ENCODE assay signal across 10 cellular contexts in the genomic region with DNA sequence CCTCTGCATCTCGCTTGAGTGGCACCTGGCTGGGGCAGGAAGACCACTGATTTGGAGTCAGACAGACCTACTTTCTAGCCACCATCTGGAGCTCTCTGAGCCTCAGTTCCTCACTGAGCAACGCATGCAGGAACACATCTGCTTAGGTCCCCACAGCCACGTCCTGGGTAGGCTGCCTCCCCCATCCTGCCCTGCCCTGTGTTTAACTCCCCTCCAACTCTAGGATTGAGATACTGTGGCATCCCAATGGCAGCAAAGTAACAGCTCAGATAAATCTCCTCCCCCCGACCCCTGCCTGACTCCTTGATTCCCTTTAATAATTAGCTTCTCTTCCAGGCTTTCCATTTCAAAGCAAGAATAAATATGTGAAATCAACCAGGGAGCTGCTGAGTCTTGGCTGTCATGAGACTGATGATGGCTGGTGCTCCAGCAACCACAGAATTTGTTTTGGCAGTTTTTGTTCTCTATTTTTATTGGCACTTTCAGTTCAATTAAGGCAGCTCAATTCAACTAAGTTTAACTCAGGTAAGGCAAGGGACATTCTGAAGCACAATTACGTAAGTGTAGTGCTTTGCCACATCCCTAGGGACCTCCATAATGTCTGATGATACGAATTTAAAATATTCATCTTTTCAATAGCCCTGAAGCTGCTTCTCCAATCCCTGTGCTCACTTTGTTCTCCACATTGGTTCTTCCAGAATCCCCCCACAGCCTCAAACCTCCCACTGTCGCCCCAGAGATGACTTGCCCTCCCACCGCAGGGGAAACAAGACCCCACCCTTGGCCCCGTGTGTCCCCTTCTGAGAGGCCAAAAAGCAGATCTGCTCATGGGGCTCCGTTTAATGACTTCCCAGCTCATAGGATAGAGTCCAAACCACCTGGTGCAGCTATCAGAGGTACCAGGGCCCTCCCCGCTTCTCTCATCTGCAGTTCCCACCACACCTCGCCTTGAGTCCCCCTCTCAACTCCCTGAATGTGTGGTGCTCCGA. TPM values are rescaled to one million over a fixed set of nuclear protein-coding genes. Genes with fewer than 3 reads are reported as not detected.
DNase-seq lines count a peak whose midpoint lies in the region; ATAC-seq and TF ChIP-seq lines count a peak whose summit lies in the region.
"Had no signal": no experiment of that assay in that cellular context is flagged by ENCODE, and none has a peak within 500 bp of the region (broad histone marks: within the 10 kb centered on the region; RNA-seq: fewer than 3 reads in every experiment).

No MANE protein-coding gene starts in this region.

- DNase-seq in GM06990 (ENCODE audit: extremely low read depth, insufficient read length) (peak; percentile 74), astrocyte of the hippocampus (ENCODE audit: low read depth, low spot score) (peak; percentile 81), NCI-H2196 (lab: John Stamatoyannopoulos, UW; ENCODE audit: unreplicated experiment) (no peak), A172 (ENCODE audit: low spot score) (no peak), SW480 (ENCODE audit: low spot score) (no peak)
- DNase-seq in stimulated activated CD4-positive, alpha-beta T cell treated with anti-CD3 and anti-CD28 coated beads, Interleukin-4, amount 100 ng/mL, for 4 hours = no peak
- DNase-seq: activated CD8-positive, alpha-beta T cell treated with anti-CD3 and anti-CD28 coated beads for 36 hours; EL had no signal

- H3K4me3 ChIP-seq in GM06990 (replicated peaks; ENCODE audit: low read depth, low read length) = peak overlapping the region; percentile 25

- H3K27me3 ChIP-seq in GM06990 (replicated peaks; ENCODE audit: control insufficient read depth, insufficient read depth, low read length) = no peaks in the 10 kb centered on the region

- no peaks in the 10 kb centered on the region for H3K36me3 ChIP-seq in GM06990 (ENCODE audit: control insufficient read depth, insufficient read depth, low read length)

- TF ChIP-seq CTCF in GM06990 (IDR thresholded peaks at IDR 0.05; ENCODE audit: insufficient read depth, low read length, poor library complexity, severe bottlenecking) = no peak

- peak; percentile 79 for ATAC-seq in GM19395 (IDR thresholded peaks at IDR 0.05; ENCODE audit: unreplicated experiment)
- peak; percentile 51 for ATAC-seq in HG03097 (IDR thresholded peaks at IDR 0.05; ENCODE audit: low FRiP score, unreplicated experiment)
- ATAC-seq: activated CD8-positive, alpha-beta T cell treated with anti-CD3 and anti-CD28 coated beads for 36 hours had no signal

RNA-seq across cellular contexts. Expression of a gene that starts 58.2 kb away (rescaled TPM):
- total RNA-seq in A172 (2014; rRNA removed; shearing (Covaris generic)) = 0.17 TPM in 1 of 2 replicates, not detected in the other

Comparison
In these comparisons a context has a peak if more than half of its experiments do, and no peak if none do; other contexts are left out.
1. DNase-seq: peak in GM06990 (single experiment) and astrocyte of the hippocampus (single experiment); none in NCI-H2196 (single experiment), A172 (single experiment), SW480 (single experiment) and stimulated activated CD4-positive, alpha-beta T cell treated with anti-CD3 and anti-CD28 coated beads, Interleukin-4, amount 100 ng/mL, for 4 hours (0 of 2).